Comparison of ENCODE assay signal across 8 cellular contexts in genomic region chr19:18294467-18294864, GRCh38. TPM values are rescaled to one million over a fixed set of nuclear protein-coding genes. Genes with fewer than 3 reads are reported as not detected.
A peak's percentile ranks its signal among the peaks of the same experiment; 100 is the strongest.
DNase-seq lines count a peak whose midpoint lies in the region; ATAC-seq and TF ChIP-seq lines count a peak whose summit lies in the region.

No MANE protein-coding gene starts in this region.

- WGBS in endodermal cell (ENCODE audit: insufficient coverage in 1 of 2, insufficient read length in 1 of 2), 2 experiments = 55 to 63% methylated on average over 8 to 9 of the region's 9 CpGs
- WGBS in spleen, 5 donors = 14 to 57% (median 43%) methylated on average over 5 to 9 of the region's 9 CpGs

- intact Hi-C loops in spleen (cut with DNase I; ENCODE audit: low total_unique reads) = no loop called here

- ATAC-seq in HG03565 (IDR thresholded peaks at IDR 0.05; ENCODE audit: unreplicated experiment) = no peak

- H3K36me3 Mint-ChIP-seq in activated CD4-positive, alpha-beta memory T cell treated with anti-CD3 and anti-CD28 coated beads, Interleukin-2, amount 10 ng/mL, durations not matched to agents 7 days and 5 days (ENCODE audit: low read depth) = peaks cover 42% of the 10 kb centered on the region
- no peaks in the 10 kb centered on the region for H3K36me3 Mint-ChIP-seq in endodermal cell (ENCODE audit: low read depth)

- H3K9me3 Mint-ChIP-seq in activated CD4-positive, alpha-beta memory T cell treated with anti-CD3 and anti-CD28 coated beads, Interleukin-2, amount 10 ng/mL, durations not matched to agents 7 days and 5 days = no peaks in the 10 kb centered on the region
- no peaks in the 10 kb centered on the region for H3K9me3 Mint-ChIP-seq in endodermal cell

- peak overlapping the region; percentile 96 for H3K4me3 Mint-ChIP-seq in activated CD4-positive, alpha-beta memory T cell treated with anti-CD3 and anti-CD28 coated beads, Interleukin-2, amount 10 ng/mL, durations not matched to agents 7 days and 5 days
- no peak overlapping the region for H3K4me3 Mint-ChIP-seq in endodermal cell

- H3K27me3 ChIP-seq in endodermal cell (ENCODE audit: control insufficient read depth, insufficient read depth, low read length, poor library complexity, severe bottlenecking) (no peaks in the 10 kb centered on the region), spleen (replicated peaks in 1 of 7) (no peaks in the 10 kb centered on the region)

- H3K36me3 ChIP-seq in endodermal cell (ENCODE audit: control insufficient read depth, insufficient read depth, low read length) = no peaks in the 10 kb centered on the region
- H3K36me3 ChIP-seq in spleen = no peaks in the 10 kb centered on the region

- peak overlapping the region; percentile 97 for H3K27ac Mint-ChIP-seq in activated CD4-positive, alpha-beta memory T cell treated with anti-CD3 and anti-CD28 coated beads, Interleukin-2, amount 10 ng/mL, durations not matched to agents 7 days and 5 days
- no peak overlapping the region for H3K27ac Mint-ChIP-seq in endodermal cell

- peak overlapping the region; percentile 24 for H3K27ac ChIP-seq in endodermal cell (ENCODE audit: low read depth, low read length)
- peak overlapping the region; percentile 22 to 100 (median 98) for H3K27ac ChIP-seq in spleen

- POLR2A ChIA-PET in activated CD4-positive, alpha-beta memory T cell treated with anti-CD3 and anti-CD28 coated beads, Interleukin-2, amount 10 ng/mL, durations not matched to agents 7 days and 5 days (lab: Charles Lee) = interaction anchor here (2.4 to 7.0 kb wide), 4 partner anchors 9 to 25 kb away, joined by 8 to 691 read pairs (median 198); partner anchors contain the start of genes JUND and LSM4

- no peaks in the 10 kb centered on the region for H3K4me1 ChIP-seq in endodermal cell (ENCODE audit: control insufficient read depth, insufficient read depth, low read length)
- peaks cover 30 to 54% (median 45%) of the 10 kb centered on the region in 6 donors for H3K4me1 ChIP-seq in spleen

- CTCF ChIA-PET in activated CD4-positive, alpha-beta memory T cell treated with anti-CD3 and anti-CD28 coated beads, Interleukin-2, amount 10 ng/mL, durations not matched to agents 7 days and 5 days (lab: Charles Lee) = interaction anchor here (1.0 to 6.5 kb wide), 2 partner anchors 10 to 14 kb away, joined by 3 to 176 read pairs; partner anchors contain the start of gene JUND

- TF ChIP-seq POLR2A in spleen (IDR thresholded peaks at IDR 0.05) = no peak

- no peak overlapping the region for H3K4me3 ChIP-seq in endodermal cell (ENCODE audit: low read length)
- no peak overlapping the region for H3K4me3 ChIP-seq in spleen

- H3K9me3 ChIP-seq in endodermal cell (ENCODE audit: control insufficient read depth, low read length) (no peaks in the 10 kb centered on the region), spleen (no peaks in the 10 kb centered on the region)

- H3K4me1 Mint-ChIP-seq in activated CD4-positive, alpha-beta memory T cell treated with anti-CD3 and anti-CD28 coated beads, Interleukin-2, amount 10 ng/mL, durations not matched to agents 7 days and 5 days = peaks cover 80% of the 10 kb centered on the region
- peaks cover 9% of the 10 kb centered on the region for H3K4me1 Mint-ChIP-seq in endodermal cell

- H3K9ac ChIP-seq in endodermal cell (ENCODE audit: extremely low read depth, low read length, poor library complexity, severe bottlenecking) = no peak overlapping the region

- DNase-seq in NCI-H1105 treated with DMSO at 0.1 percent for 48 hours (lab: John Stamatoyannopoulos, UW) (peak; percentile 48), endodermal cell (peak; percentile 78), spleen (peak; percentile 94), D341Med (ENCODE audit: low spot score) (no peak), NCI-H2196 treated with DMSO at 0.1 percent for 48 hours (lab: John Stamatoyannopoulos, UW; ENCODE audit: unreplicated experiment) (no peak), GM10266 (ENCODE audit: extremely low spot score) (no peak)
- DNase-seq in activated CD4-positive, alpha-beta memory T cell treated with anti-CD3 and anti-CD28 coated beads, Interleukin-2, amount 10 ng/mL, durations not matched to agents 7 days and 5 days = peak; percentile 95

- TF ChIP-seq CTCF in endodermal cell (conservative IDR thresholded peaks at IDR 0.05) (no peak), spleen (IDR thresholded peaks at IDR 0.05 in 8 of 11, conservative IDR thresholded peaks at IDR 0.05 in 3 of 11) (no peak), GM10266 (IDR thresholded peaks at IDR 0.05; ENCODE audit: control insufficient read depth, insufficient read depth, low read depth, missing control alignments) (no peak)

- no peaks in the 10 kb centered on the region for H3K27me3 Mint-ChIP-seq in activated CD4-positive, alpha-beta memory T cell treated with anti-CD3 and anti-CD28 coated beads, Interleukin-2, amount 10 ng/mL, durations not matched to agents 7 days and 5 days
- no peaks in the 10 kb centered on the region for H3K27me3 Mint-ChIP-seq in endodermal cell (ENCODE audit: insufficient read depth)

RNA-seq across cellular contexts. Expression of gene JUND, which starts 13.0 kb away (rescaled TPM):
- total RNA-seq in activated CD4-positive, alpha-beta memory T cell treated with anti-CD3 and anti-CD28 coated beads, Interleukin-2, amount 10 ng/mL, durations not matched to agents 7 days and 5 days = 100 to 1,000 TPM; 390 to 402 TPM
- total RNA-seq in endodermal cell (100 to 1,000 TPM; 112 to 148 TPM), spleen (100 to 1,000 TPM; 119 to 232 (median 159) TPM)
- polyA plus RNA-seq in endodermal cell (2013, experiment 1 of 2) = 255 TPM
- 262 TPM for polyA plus RNA-seq in endodermal cell (2013, experiment 2 of 2)
- 10 to 100 TPM; 47.5 to 86.5 (median 75.6) TPM for polyA plus RNA-seq in spleen

RNA-seq across cellular contexts. Expression of gene IQCN, which starts 20.2 kb away (rescaled TPM):
- 1 to 10 TPM; 1.6 to 1.7 TPM for total RNA-seq in activated CD4-positive, alpha-beta memory T cell treated with anti-CD3 and anti-CD28 coated beads, Interleukin-2, amount 10 ng/mL, durations not matched to agents 7 days and 5 days
- total RNA-seq in endodermal cell (1 to 10 TPM; 2.4 to 3.3 TPM), spleen (10 to 100 TPM in 3 of 7 donors, 1 to 10 TPM in 4; 4.7 to 17.1 (median 8.6) TPM)
- polyA plus RNA-seq in endodermal cell (2013, experiment 1 of 2) = 3.2 TPM
- polyA plus RNA-seq in endodermal cell (2013, experiment 2 of 2) = 2.7 TPM
- polyA plus RNA-seq in spleen = 10 to 100 TPM in 1 of 3 donors, 1 to 10 TPM in 2; 1.4 to 15.6 (median 7.8) TPM

RNA-seq across cellular contexts. Expression of gene LSM4, which starts 28.4 kb away (rescaled TPM):
- total RNA-seq in activated CD4-positive, alpha-beta memory T cell treated with anti-CD3 and anti-CD28 coated beads, Interleukin-2, amount 10 ng/mL, durations not matched to agents 7 days and 5 days = 100 to 1,000 TPM; 180 to 186 TPM
- total RNA-seq in endodermal cell (100 to 1,000 TPM; 252 to 276 TPM), spleen (10 to 100 TPM; 55.8 to 86.5 (median 65.1) TPM)
- polyA plus RNA-seq in endodermal cell (2013, experiment 1 of 2) = 273 TPM
- 240 TPM for polyA plus RNA-seq in endodermal cell (2013, experiment 2 of 2)
- 100 to 1,000 TPM in 2 of 3 donors, 10 to 100 TPM in 1; 91.6 to 192 (median 151) TPM for polyA plus RNA-seq in spleen

RNA-seq across cellular contexts. Expression of gene PGPEP1, which starts 45.9 kb away (rescaled TPM):
- 10 to 100 TPM; 42.7 to 44.0 TPM for total RNA-seq in activated CD4-positive, alpha-beta memory T cell treated with anti-CD3 and anti-CD28 coated beads, Interleukin-2, amount 10 ng/mL, durations not matched to agents 7 days and 5 days
- total RNA-seq in endodermal cell = 1 to 10 TPM; 7.7 to 9.0 TPM
- polyA plus RNA-seq in endodermal cell (2013, experiment 1 of 2) = 56.3 TPM
- polyA plus RNA-seq in endodermal cell (2013, experiment 2 of 2) = 66.8 TPM
- 10 to 100 TPM; 20.2 to 65.6 (median 45.1) TPM for total RNA-seq in spleen
- polyA plus RNA-seq in spleen = 10 to 100 TPM in 1 of 3 donors, 1 to 10 TPM in 2; 9.3 to 17.3 (median 9.6) TPM

Comparison
In these comparisons a context has a peak if more than half of its experiments do, and no peak if none do; other contexts are left out.
1. DNase-seq: peak in NCI-H1105 treated with DMSO at 0.1 percent for 48 hours (single experiment), activated CD4-positive, alpha-beta memory T cell treated with anti-CD3 and anti-CD28 coated beads, Interleukin-2, amount 10 ng/mL, durations not matched to agents 7 days and 5 days (single experiment), endodermal cell (single experiment) and spleen (single experiment); none in D341Med (single experiment), NCI-H2196 treated with DMSO at 0.1 percent for 48 hours (single experiment) and GM10266 (single experiment).